In genomic region chr11:721913-722811, GRCh38 we compare ENCODE assay signal across 8 cellular contexts. TPM values are rescaled to one million over a fixed set of nuclear protein-coding genes. Genes with fewer than 3 reads are reported as not detected.
DNase-seq lines count a peak whose midpoint lies in the region; ATAC-seq and TF ChIP-seq lines count a peak whose summit lies in the region.

No MANE protein-coding gene starts in this region.

- TF ChIP-seq EP300 in esophagus muscularis mucosa (IDR thresholded peaks at IDR 0.05): no peak

- DNase-seq in DMS 273 (lab: John Stamatoyannopoulos, UW; ENCODE audit: unreplicated experiment) (peak; percentile 62), DMS 273 treated with DMSO at 0.1 percent for 48 hours (lab: John Stamatoyannopoulos, UW) (no peak), NCI-H345 (lab: John Stamatoyannopoulos, UW) (peak; percentile 68), sciatic nerve (ENCODE audit: low spot score) (peak; percentile 67), NCI-H446 (lab: John Stamatoyannopoulos, UW) (no peak), esophagus muscularis mucosa (ENCODE audit: extremely low spot score) (no peak), MCF 10A (ENCODE audit: unreplicated experiment) (no peak)
- peak; percentile 65 to 67 for DNase-seq in activated T-cell treated with anti-CD3 and anti-CD28 coated beads, Interleukin-2, amount 50 U/mL, for 48 hours

- no peaks in the 10 kb centered on the region for H3K27me3 Mint-ChIP-seq in MCF 10A (ENCODE audit: insufficient read depth, unreplicated experiment)

- peaks cover 23 to 49% (median 42%) of the 10 kb centered on the region in 4 donors for H3K4me1 ChIP-seq in esophagus muscularis mucosa

- no peak overlapping the region for H3K27ac Mint-ChIP-seq in MCF 10A (ENCODE audit: low read depth, unreplicated experiment)

- 52% methylated on average over 7 of the region's 45 CpGs for WGBS in esophagus muscularis mucosa

- H3K9me3 ChIP-seq in esophagus muscularis mucosa: no peaks in the 10 kb centered on the region

- BruUV-seq in MCF 10A (replicated peaks; lab: Mats Ljungman, UMichigan): no TSS peak

- H3K9me3 Mint-ChIP-seq in MCF 10A (ENCODE audit: unreplicated experiment): no peaks in the 10 kb centered on the region

- CTCF ChIA-PET in MCF 10A (lab: Yijun Ruan, JAX): interaction anchor here (0.6 to 3.6 kb wide), 6 partner anchors 15 to 60 kb away, joined by 3 to 18 read pairs (median 3); partner anchors contain the start of genes DEAF1 and TMEM80

- no peak for TF ChIP-seq CTCF in esophagus muscularis mucosa (IDR thresholded peaks at IDR 0.05)
- TF ChIP-seq CTCF in MCF 10A (IDR thresholded peaks at IDR 0.05; ENCODE audit: unreplicated experiment): no peak

- POLR2A ChIA-PET in MCF 10A (lab: Yijun Ruan, JAX): interaction anchor here (1.4 kb wide), 1 partner anchor 27 kb away, joined by 3 read pairs; the partner anchor contains the start of genes DEAF1 and TMEM80

- H3K36me3 ChIP-seq in esophagus muscularis mucosa: no peaks in the 10 kb centered on the region

- intact Hi-C loops in sciatic nerve (cut with DNase I) (no loop called here), esophagus muscularis mucosa (cut with DNase I) (no loop called here), MCF 10A (cut with micrococcal nuclease) (loop anchor here (10.0 kb wide), 1 partner anchor 157 kb away; the partner anchor contains the start of genes LMNTD2 and RASSF7)

- peak overlapping the region in 1 of 4 donors; percentile 4 for H3K4me3 ChIP-seq in esophagus muscularis mucosa

- H3K36me3 Mint-ChIP-seq in MCF 10A (ENCODE audit: insufficient read depth, unreplicated experiment): peaks cover 62% of the 10 kb centered on the region

- no peak overlapping the region for H3K27ac ChIP-seq in esophagus muscularis mucosa (replicated peaks in 1 of 4)

- peaks cover 6% of the 10 kb centered on the region for H3K4me1 Mint-ChIP-seq in MCF 10A (ENCODE audit: insufficient read depth, unreplicated experiment)

- no peak overlapping the region for H3K4me3 Mint-ChIP-seq in MCF 10A (ENCODE audit: unreplicated experiment)

- TF ChIP-seq POLR2A in esophagus muscularis mucosa (IDR thresholded peaks at IDR 0.05; ENCODE audit: low read depth): no peak

- no peak for ATAC-seq in sciatic nerve

- peaks cover 10 to 79% (median 51%) of the 10 kb centered on the region in 4 donors for H3K27me3 ChIP-seq in esophagus muscularis mucosa

RNA-seq across cellular contexts. Expression of gene EPS8L2, which starts 16.1 kb away (rescaled TPM):
- total RNA-seq in sciatic nerve: 24.9 TPM
- total RNA-seq in esophagus muscularis mucosa: 10 to 100 TPM in 3 of 4 donors, 1 to 10 TPM in 1; 5.6 to 31.6 (median 24.9) TPM
- 109 and 119 TPM in 2 replicates for total RNA-seq in MCF 10A (2022)

RNA-seq across cellular contexts. Expression of gene TALDO1, which starts 25.1 kb away (rescaled TPM):
- total RNA-seq in sciatic nerve (187 TPM), esophagus muscularis mucosa (100 to 1,000 TPM; 168 to 231 (median 186) TPM), MCF 10A (2022) (93.8 and 137 TPM in 2 replicates)

RNA-seq across cellular contexts. Expression of gene TMEM80, which starts 26.5 kb away (rescaled TPM):
- total RNA-seq in sciatic nerve (28.4 TPM), esophagus muscularis mucosa (10 to 100 TPM; 27.4 to 55.2 (median 39.6) TPM), MCF 10A (2022) (12.2 and 12.8 TPM in 2 replicates)

RNA-seq across cellular contexts. Expression of gene DEAF1, which starts 27.1 kb away (rescaled TPM):
- total RNA-seq in sciatic nerve: 52.8 TPM
- total RNA-seq in esophagus muscularis mucosa: 10 to 100 TPM; 24.9 to 57.1 (median 39.4) TPM
- 46.8 and 54.1 TPM in 2 replicates for total RNA-seq in MCF 10A (2022)

RNA-seq across cellular contexts. Expression of gene GATD1, which starts 55.1 kb away (rescaled TPM):
- 74.8 TPM for total RNA-seq in sciatic nerve
- total RNA-seq in esophagus muscularis mucosa: 10 to 100 TPM; 24.0 to 37.7 (median 28.9) TPM
- total RNA-seq in MCF 10A (2022): 54.6 and 67.7 TPM in 2 replicates

Comparison
In these comparisons a context has a peak if more than half of its experiments do, and no peak if none do; other contexts are left out.
1. DNase-seq: peak in DMS 273 (single experiment), NCI-H345 (single experiment), activated T-cell treated with anti-CD3 and anti-CD28 coated beads, Interleukin-2, amount 50 U/mL, for 48 hours (2 of 2) and sciatic nerve (single experiment); none in DMS 273 treated with DMSO at 0.1 percent for 48 hours (single experiment), NCI-H446 (0 of 2), esophagus muscularis mucosa (single experiment) and MCF 10A (single experiment).